ENCODE assay signal across 20 cellular contexts in the genomic region with DNA sequence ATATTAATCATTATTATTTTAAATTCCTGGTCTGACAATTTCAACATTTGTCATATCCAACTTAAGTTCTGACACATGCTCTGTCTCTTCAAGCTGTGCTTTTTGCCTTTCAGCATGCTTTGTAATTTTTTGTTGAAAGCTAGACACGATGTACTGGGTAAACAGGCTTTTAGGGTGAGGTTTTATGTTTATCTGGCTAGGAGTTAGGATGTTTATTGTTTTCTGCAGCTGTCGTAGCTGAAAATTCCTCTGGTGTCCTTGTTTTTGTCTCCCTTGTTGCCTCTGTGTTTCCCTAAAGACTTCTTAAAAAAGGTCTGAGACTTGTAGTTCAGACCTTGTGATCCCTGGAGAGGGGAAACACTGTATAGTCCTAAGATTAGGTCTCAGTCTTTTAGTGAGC.
"Had no signal": no experiment of that assay in that cellular context is flagged by ENCODE, and none has a peak within 500 bp of the region (broad histone marks: within the 10 kb centered on the region; RNA-seq: fewer than 3 reads in every experiment).

No MANE protein-coding gene starts in this region.

- H3K27me3 Mint-ChIP-seq: activated naive CD4-positive, alpha-beta T cell treated with anti-CD3 and anti-CD28 coated beads, Interleukin-2, amount 50 U/mL, for 24 hours had no signal

- FAIRE-seq: K562, RCC 7860 had no signal

- H3K36me3 ChIP-seq: breast epithelium had no signal

- ATAC-seq: activated CD4-positive, CD25-positive, alpha-beta regulatory T cell treated with anti-CD3 and anti-CD28 coated beads, Interleukin-2, amount 50 U/mL, for 24 hours; K562; PC-3 had no signal

- H3K27ac Mint-ChIP-seq: activated naive CD4-positive, alpha-beta T cell treated with anti-CD3 and anti-CD28 coated beads, Interleukin-2, amount 50 U/mL, for 24 hours; T-helper 1 cell treated with Interleukin-12 subunit alpha and Interleukin-12 subunit beta and Interleukin-4 antibody, amounts not matched to agents 30 μg/mL and 1 μg/mL, for 36 hours had no signal

- DNase-seq: activated CD4-positive, alpha-beta T cell treated with anti-CD3 and anti-CD28 coated beads for 4 hours; activated CD4-positive, alpha-beta T cell treated with anti-CD3 and anti-CD28 coated beads, Interleukin-2, amount 50 U/mL, for 48 hours; activated naive CD4-positive, alpha-beta T cell; activated T-cell treated with anti-CD3 and anti-CD28 coated beads for 4 hours; aorta; Karpas-422; NCI-H1048; NCI-H146; NCI-H187 treated with DMSO at 0.1 percent for 48 hours; NCI-H2081 treated with DMSO at 0.1 percent for 48 hours; NCI-H446; NCI-H524; PC-3; SHP77 had no signal

- H3K27ac ChIP-seq: breast epithelium had no signal

- H3K4me1 ChIP-seq: breast epithelium had no signal

- H3K9me3 Mint-ChIP-seq: activated naive CD4-positive, alpha-beta T cell treated with anti-CD3 and anti-CD28 coated beads, Interleukin-2, amount 50 U/mL, for 24 hours; T-helper 1 cell treated with Interleukin-12 subunit alpha and Interleukin-12 subunit beta and Interleukin-4 antibody, amounts not matched to agents 30 μg/mL and 1 μg/mL, for 36 hours had no signal

- H3K4me3 ChIP-seq: breast epithelium, K562 had no signal

- H3K9me3 ChIP-seq: breast epithelium had no signal

- H3K27me3 ChIP-seq: breast epithelium had no signal

- H3K4me3 Mint-ChIP-seq: activated naive CD4-positive, alpha-beta T cell treated with anti-CD3 and anti-CD28 coated beads, Interleukin-2, amount 50 U/mL, for 24 hours; T-helper 1 cell treated with Interleukin-12 subunit alpha and Interleukin-12 subunit beta and Interleukin-4 antibody, amounts not matched to agents 30 μg/mL and 1 μg/mL, for 36 hours had no signal
